ENCODE assay signal across 27 cellular contexts in the genomic region with DNA sequence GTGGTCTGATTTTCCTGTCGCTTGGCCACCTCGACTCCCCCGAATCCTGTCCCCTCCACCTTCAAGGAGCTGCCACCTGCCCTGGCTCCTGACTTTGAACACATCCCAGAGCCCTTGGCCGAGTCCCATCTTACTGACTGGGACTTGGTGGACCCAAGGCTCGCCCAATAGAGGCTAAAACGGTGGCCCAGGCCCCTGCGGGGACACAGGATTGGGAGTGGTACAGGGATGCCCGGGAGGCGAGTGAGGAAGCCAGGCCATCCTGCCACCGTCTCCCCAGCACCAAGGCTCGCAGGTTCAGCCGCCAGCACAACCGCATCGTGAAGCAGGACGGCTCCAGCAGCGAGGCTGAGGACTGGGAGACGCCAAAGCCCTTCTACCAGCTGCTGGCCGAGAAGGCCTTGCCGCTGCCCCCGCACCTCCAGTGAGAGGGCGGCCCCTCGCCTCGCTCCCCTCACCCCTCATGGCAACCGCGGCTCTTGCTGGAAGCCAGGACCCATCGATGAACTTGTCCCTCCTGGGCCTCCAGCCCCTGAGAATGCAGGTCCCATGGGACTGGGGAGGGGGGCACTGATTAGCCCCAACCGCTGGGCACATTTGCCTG. TPM values are rescaled to one million over a fixed set of nuclear protein-coding genes. Genes with fewer than 3 reads are reported as not detected.
DNase-seq lines count a peak whose midpoint lies in the region; TF ChIP-seq lines count a peak whose summit lies in the region.
"Had no signal": no experiment of that assay in that cellular context is flagged by ENCODE, and none has a peak within 500 bp of the region (broad histone marks: within the 10 kb centered on the region; RNA-seq: fewer than 3 reads in every experiment).

No MANE protein-coding gene starts in this region.

- no peak overlapping the region for H2AK5ac ChIP-seq in mesenchymal stem cell (ENCODE audit: low read length, severe bottlenecking)

- peak; percentile 1 for DNase-seq in HT-29 (ENCODE audit: low spot score)
- DNase-seq in adipocyte (ENCODE audit: low read depth): no peak
- no peak for DNase-seq in mesenchymal stem cell
- no peak for DNase-seq in testis
- DNase-seq in NCI-H748 (lab: John Stamatoyannopoulos, UW; ENCODE audit: unreplicated experiment): no peak
- DNase-seq in GM10266 (ENCODE audit: extremely low spot score): no peak
- DNase-seq in AG20443 (ENCODE audit: low spot score): no peak
- no peak for DNase-seq in OCI-M1 (lab: John Stamatoyannopoulos, UW)
- DNase-seq: activated CD8-positive, alpha-beta memory T cell treated with anti-CD3 and anti-CD28 coated beads, Interleukin-2, amount 50 U/mL, for 48 hours; AML-193; brain microvascular endothelial cell; colonic mucosa; DMS79 treated with DMSO at 0.1 percent for 48 hours; mammary epithelial cell; naive thymus-derived CD4-positive, alpha-beta T cell; NCI-H1436; NCI-H774; SHP77 treated with DMSO at 0.1 percent for 48 hours; stimulated activated CD4-positive, alpha-beta T cell treated with anti-CD3 and anti-CD28 coated beads, Interleukin-4, amount 100 ng/mL, for 1 hour; stimulated activated naive CD8-positive, alpha-beta T cell treated with anti-CD3 and anti-CD28 coated beads, Interleukin-15, Interleukin-2, amounts not matched to agents 100 U/mL and 50 U/mL, for 24 hours had no signal

- H3K4ac ChIP-seq in mesenchymal stem cell (ENCODE audit: low read depth in 1 of 2, low read length in 2 of 2): no peak overlapping the region

- H3K36me3 ChIP-seq in adipocyte (ENCODE audit: control insufficient read depth, insufficient read depth, low read length, severe bottlenecking): no peaks in the 10 kb centered on the region
- H3K36me3 ChIP-seq in mesenchymal stem cell (ENCODE audit: control insufficient read depth in 1 of 2, insufficient read depth in 2 of 2, low read depth in 1 of 2, low read length in 2 of 2): peaks cover 4 to 17% of the 10 kb centered on the region in 2 experiments
- H3K36me3 ChIP-seq in testis (ENCODE audit: low read depth, missing control alignments): no peaks in the 10 kb centered on the region
- H3K36me3 ChIP-seq: brain microvascular endothelial cell, colonic mucosa had no signal

- no peak overlapping the region for H4K8ac ChIP-seq in mesenchymal stem cell (ENCODE audit: low read length)

- H3K4me1 ChIP-seq in adipocyte (ENCODE audit: control insufficient read depth, insufficient read depth, low read length) (peaks cover 23% of the 10 kb centered on the region), mesenchymal stem cell (ENCODE audit: control insufficient read depth, insufficient read depth, low read depth, low read length) (peaks cover 37% of the 10 kb centered on the region), testis (peaks cover 34% of the 10 kb centered on the region)

- H3K27ac ChIP-seq in mesenchymal stem cell (ENCODE audit: low read length, poor library complexity, severe bottlenecking) (no peak overlapping the region), testis (peak overlapping the region; percentile 7 to 13)
- H3K27ac ChIP-seq: brain microvascular endothelial cell, colonic mucosa had no signal

- H3K23ac ChIP-seq in mesenchymal stem cell (ENCODE audit: low read length in 2 of 2): no peak overlapping the region

- intact Hi-C loops in testis (cut with DNase I; ENCODE audit: low total_unique reads): no loop called here

- no peak overlapping the region for H3K4me2 ChIP-seq in mesenchymal stem cell (ENCODE audit: low read length, poor library complexity, severe bottlenecking)
- H3K4me2 ChIP-seq: smooth muscle cell had no signal

- peak overlapping the region in 1 of 2 experiments; percentile 68 for H2BK12ac ChIP-seq in mesenchymal stem cell (ENCODE audit: low read length in 2 of 2)

- TF ChIP-seq POLR2A in testis (IDR thresholded peaks at IDR 0.05): no peak

- H2BK15ac ChIP-seq in mesenchymal stem cell (ENCODE audit: low read depth, poor library complexity, severe bottlenecking): no peak overlapping the region

- peak overlapping the region; percentile 23 for H4K91ac ChIP-seq in mesenchymal stem cell (ENCODE audit: low read length)

- TF ChIP-seq CTCF in testis (IDR thresholded peaks at IDR 0.05): no peak
- TF ChIP-seq CTCF in GM10266 (IDR thresholded peaks at IDR 0.05; ENCODE audit: control insufficient read depth, insufficient read depth, low read depth, missing control alignments): no peak

- H3K9ac ChIP-seq in adipocyte (ENCODE audit: low read length) (peak overlapping the region; percentile 24), mesenchymal stem cell (ENCODE audit: low read length) (peak overlapping the region; percentile 43)

- H2BK5ac ChIP-seq in mesenchymal stem cell (ENCODE audit: low read depth, low read length, poor library complexity, severe bottlenecking): no peak overlapping the region

- H2AFZ ChIP-seq in mesenchymal stem cell (ENCODE audit: low read depth, low read length): no peak overlapping the region

- H3K18ac ChIP-seq in mesenchymal stem cell (ENCODE audit: low read depth in 1 of 2, low read length in 2 of 2): no peak overlapping the region

- H2BK120ac ChIP-seq in mesenchymal stem cell (ENCODE audit: low read depth, low read length): no peak overlapping the region

- 76% methylated on average over 27 of the region's 27 CpGs for WGBS in mesenchymal stem cell
- 31 to 41% methylated on average over 6 to 27 of the region's 27 CpGs for WGBS in testis, 2 donors

- H3K27me3 ChIP-seq in adipocyte (replicated peaks; ENCODE audit: control insufficient read depth, insufficient read depth, low read length) (peaks cover 4% of the 10 kb centered on the region), mesenchymal stem cell (ENCODE audit: control insufficient read depth in 1 of 2, insufficient read depth in 1 of 2, low read length in 2 of 2) (peaks cover 4 to 17% of the 10 kb centered on the region in 2 experiments), testis (no peaks in the 10 kb centered on the region)
- H3K27me3 ChIP-seq: brain microvascular endothelial cell, colonic mucosa had no signal

- no peak overlapping the region for H3K4me3 ChIP-seq in adipocyte (ENCODE audit: low read length)
- H3K4me3 ChIP-seq in mesenchymal stem cell (ENCODE audit: insufficient read depth in 1 of 2, low read depth in 1 of 2, low read length in 2 of 2): no peak overlapping the region
- H3K4me3 ChIP-seq in testis: no peak overlapping the region
- H3K4me3 ChIP-seq: colonic mucosa, smooth muscle cell had no signal

- H3K9me3 ChIP-seq in adipocyte (ENCODE audit: control insufficient read depth, low read length) (no peaks in the 10 kb centered on the region), mesenchymal stem cell (ENCODE audit: control insufficient read depth, low read length) (no peaks in the 10 kb centered on the region), testis (no peaks in the 10 kb centered on the region)
- H3K9me3 ChIP-seq: colonic mucosa had no signal

- peaks cover 14% of the 10 kb centered on the region for H3K79me1 ChIP-seq in mesenchymal stem cell (replicated peaks; ENCODE audit: low read length, poor library complexity, severe bottlenecking)

- H3K14ac ChIP-seq in mesenchymal stem cell (ENCODE audit: low read length in 2 of 2): peak overlapping the region in 1 of 2 experiments; percentile 66

RNA-seq across cellular contexts. Expression of gene SIX5, which starts 5.3 kb away (rescaled TPM):
- 26.8 and 28.6 TPM in 2 replicates for total RNA-seq in HT-29 (2014; rRNA removed; shearing (Covaris generic))
- 16.0 TPM for polyA plus RNA-seq in mesenchymal stem cell (2013, experiment 1 of 2)
- 14.5 TPM for polyA plus RNA-seq in mesenchymal stem cell (2013, experiment 2 of 2)
- 10 to 100 TPM; 16.1 to 19.4 TPM for total RNA-seq in testis
- 12.9 TPM for polyA plus RNA-seq in testis (ENCODE audit: insufficient read depth, low read depth, low replicate concordance)

RNA-seq across cellular contexts. Expression of gene DMPK, which starts 18.5 kb away (rescaled TPM):
- total RNA-seq in HT-29 (2014; rRNA removed; shearing (Covaris generic)): 31.1 and 45.7 TPM in 2 replicates
- 54.2 TPM for polyA plus RNA-seq in mesenchymal stem cell (2013, experiment 1 of 2)
- polyA plus RNA-seq in mesenchymal stem cell (2013, experiment 2 of 2): 51.7 TPM
- 10 to 100 TPM; 66.2 to 68.8 TPM for total RNA-seq in testis
- 42.6 TPM for polyA plus RNA-seq in testis (ENCODE audit: insufficient read depth, low read depth, low replicate concordance)

RNA-seq across cellular contexts. Expression of gene DMWD, which starts 28.9 kb away (rescaled TPM):
- total RNA-seq in HT-29 (2014; rRNA removed; shearing (Covaris generic)): 102 and 108 TPM in 2 replicates
- 35.9 TPM for polyA plus RNA-seq in mesenchymal stem cell (2013, experiment 1 of 2)
- 32.6 TPM for polyA plus RNA-seq in mesenchymal stem cell (2013, experiment 2 of 2)
- 100 to 1,000 TPM; 111 to 124 TPM for total RNA-seq in testis
- polyA plus RNA-seq in testis (ENCODE audit: insufficient read depth, low read depth, low replicate concordance): 59.0 TPM

RNA-seq across cellular contexts. Expression of gene MEIOSIN, which starts 30.6 kb away (rescaled TPM):
- not detected in 2 replicates for total RNA-seq in HT-29 (2014; rRNA removed; shearing (Covaris generic))
- not detected for polyA plus RNA-seq in mesenchymal stem cell (2013, experiment 1 of 2)
- not detected for polyA plus RNA-seq in mesenchymal stem cell (2013, experiment 2 of 2)
- 10 to 100 TPM in 1 of 2 donors, 1 to 10 TPM in 1; 9.2 to 13.8 TPM for total RNA-seq in testis
- polyA plus RNA-seq in testis (ENCODE audit: insufficient read depth, low read depth, low replicate concordance): 10.4 TPM
- total RNA-seq: colonic mucosa; mammary epithelial cell; MCF 10A; naive thymus-derived CD4-positive, alpha-beta T cell; OCI-LY7; smooth muscle cell; T-helper 1 cell treated with Interleukin-12 subunit alpha and Interleukin-12 subunit beta and Interleukin-4 antibody, amounts not matched to agents 30 ng/mL and 1 ng/mL, for 36 hours; ureter had no signal
- polyA plus RNA-seq: IgD-negative memory B cell; keratinocyte; naive thymus-derived CD4-positive, alpha-beta T cell; smooth muscle cell had no signal

RNA-seq across cellular contexts. Expression of gene FBXO46, which starts 33.1 kb away (rescaled TPM):
- total RNA-seq in HT-29 (2014; rRNA removed; shearing (Covaris generic)): 44.4 and 57.6 TPM in 2 replicates
- 5.3 TPM for polyA plus RNA-seq in mesenchymal stem cell (2013, experiment 1 of 2)
- 5.1 TPM for polyA plus RNA-seq in mesenchymal stem cell (2013, experiment 2 of 2)
- 10 to 100 TPM; 22.4 to 24.2 TPM for total RNA-seq in testis
- 20.1 TPM for polyA plus RNA-seq in testis (ENCODE audit: insufficient read depth, low read depth, low replicate concordance)
